Comparison of ENCODE assay signal across 8 cellular contexts in the genomic region with DNA sequence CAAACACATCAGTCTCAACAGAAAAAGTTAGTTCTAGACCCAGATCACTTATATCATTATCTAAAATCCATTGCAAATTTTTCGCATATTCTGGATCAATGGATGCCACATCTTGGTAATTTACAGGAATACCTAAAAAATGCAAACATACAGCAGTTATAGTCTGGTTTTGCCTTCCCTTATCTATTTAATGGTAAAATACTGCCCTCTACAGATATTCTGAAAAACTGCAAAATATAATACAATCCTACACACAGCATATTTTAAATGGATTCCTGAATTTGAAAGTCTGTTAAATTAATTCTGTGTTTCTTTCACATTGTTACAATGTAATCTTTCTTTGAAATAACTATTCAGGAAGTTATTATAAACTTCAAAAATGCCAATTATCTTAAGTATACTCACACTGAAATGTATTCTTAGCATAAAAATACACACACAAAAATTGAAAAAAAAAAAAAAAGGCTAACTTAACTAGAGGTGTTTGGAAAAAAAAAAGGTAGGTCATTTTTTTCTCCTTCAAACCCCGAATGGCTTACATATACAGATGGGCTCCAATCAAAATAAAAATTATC.
DNase-seq lines count a peak whose midpoint lies in the region; ATAC-seq and TF ChIP-seq lines count a peak whose summit lies in the region.

No MANE protein-coding gene starts in this region.

- peaks cover 5% of the 10 kb centered on the region for H3K36me3 Mint-ChIP-seq in activated CD8-positive, alpha-beta memory T cell treated with anti-CD3 and anti-CD28 coated beads, Interleukin-2, amount 10 ng/mL, durations not matched to agents 7 days and 5 days
- peaks cover 3% of the 10 kb centered on the region; the same call in 1 of the 2 replicates for H3K36me3 Mint-ChIP-seq in WTC11

- POLR2A ChIA-PET in WTC11 (lab: Charles Lee): no interaction called here

- DNase-seq in activated CD8-positive, alpha-beta memory T cell treated with anti-CD3 and anti-CD28 coated beads, Interleukin-2, amount 10 ng/mL, durations not matched to agents 7 days and 5 days: no peak
- no peak for DNase-seq in activated CD8-positive, alpha-beta memory T cell treated with anti-CD3 and anti-CD28 coated beads for 24 hours
- DNase-seq in Kasumi-1 (lab: John Stamatoyannopoulos, UW) (peak; percentile 86 to 90), WTC11 (ENCODE audit: low spot score) (no peak), inferior parietal cortex (ENCODE audit: extremely low spot score) (peak; percentile 55)
- DNase-seq in effector CD8-positive, alpha-beta T cell (lab: John Stamatoyannopoulos, UW): no peak

- H3K27me3 Mint-ChIP-seq in activated CD8-positive, alpha-beta memory T cell treated with anti-CD3 and anti-CD28 coated beads, Interleukin-2, amount 10 ng/mL, durations not matched to agents 7 days and 5 days: no peaks in the 10 kb centered on the region
- no peaks in the 10 kb centered on the region for H3K27me3 Mint-ChIP-seq in WTC11 (ENCODE audit: low read depth)

- no peaks in the 10 kb centered on the region for H3K9me3 Mint-ChIP-seq in activated CD8-positive, alpha-beta memory T cell treated with anti-CD3 and anti-CD28 coated beads, Interleukin-2, amount 10 ng/mL, durations not matched to agents 7 days and 5 days (ENCODE audit: low read depth)
- H3K9me3 Mint-ChIP-seq in WTC11: no peaks in the 10 kb centered on the region

- peaks cover 5% of the 10 kb centered on the region for H3K4me1 Mint-ChIP-seq in activated CD8-positive, alpha-beta memory T cell treated with anti-CD3 and anti-CD28 coated beads, Interleukin-2, amount 10 ng/mL, durations not matched to agents 7 days and 5 days
- peaks cover 7% of the 10 kb centered on the region for H3K4me1 Mint-ChIP-seq in WTC11

- H3K4me3 Mint-ChIP-seq in activated CD8-positive, alpha-beta memory T cell treated with anti-CD3 and anti-CD28 coated beads, Interleukin-2, amount 10 ng/mL, durations not matched to agents 7 days and 5 days: no peak overlapping the region
- H3K4me3 Mint-ChIP-seq in WTC11: no peak overlapping the region

- TF ChIP-seq CTCF in WTC11 (IDR thresholded peaks at IDR 0.05): peak; percentile 56

- ATAC-seq in activated CD8-positive, alpha-beta memory T cell treated with anti-CD3 and anti-CD28 coated beads, Interleukin-2, amount 10 ng/mL, durations not matched to agents 7 days and 5 days: peak; percentile 63
- ATAC-seq in GM21576 (IDR thresholded peaks at IDR 0.05; ENCODE audit: unreplicated experiment): peak; percentile 76
- ATAC-seq in WTC11: peak; percentile 71
- ATAC-seq in HG03095 (IDR thresholded peaks at IDR 0.05; ENCODE audit: unreplicated experiment): no peak

- no peak overlapping the region for H3K27ac Mint-ChIP-seq in activated CD8-positive, alpha-beta memory T cell treated with anti-CD3 and anti-CD28 coated beads, Interleukin-2, amount 10 ng/mL, durations not matched to agents 7 days and 5 days
- no peak overlapping the region for H3K27ac Mint-ChIP-seq in WTC11

- CTCF ChIA-PET in activated CD8-positive, alpha-beta memory T cell treated with anti-CD3 and anti-CD28 coated beads, Interleukin-2, amount 10 ng/mL, durations not matched to agents 7 days and 5 days (lab: Charles Lee): interaction anchor here (0.9 to 1.3 kb wide), 3 partner anchors 18 to 87 kb away, joined by 3 to 6 read pairs (median 4); no protein-coding TSS in a partner anchor
- CTCF ChIA-PET in WTC11 (lab: Charles Lee): no interaction called here

TF ChIP-seq in WTC11, 78 proteins besides CTCF, POLR2A, EP300 and RAD21:
- TF ChIP-seq, protein P1, sequence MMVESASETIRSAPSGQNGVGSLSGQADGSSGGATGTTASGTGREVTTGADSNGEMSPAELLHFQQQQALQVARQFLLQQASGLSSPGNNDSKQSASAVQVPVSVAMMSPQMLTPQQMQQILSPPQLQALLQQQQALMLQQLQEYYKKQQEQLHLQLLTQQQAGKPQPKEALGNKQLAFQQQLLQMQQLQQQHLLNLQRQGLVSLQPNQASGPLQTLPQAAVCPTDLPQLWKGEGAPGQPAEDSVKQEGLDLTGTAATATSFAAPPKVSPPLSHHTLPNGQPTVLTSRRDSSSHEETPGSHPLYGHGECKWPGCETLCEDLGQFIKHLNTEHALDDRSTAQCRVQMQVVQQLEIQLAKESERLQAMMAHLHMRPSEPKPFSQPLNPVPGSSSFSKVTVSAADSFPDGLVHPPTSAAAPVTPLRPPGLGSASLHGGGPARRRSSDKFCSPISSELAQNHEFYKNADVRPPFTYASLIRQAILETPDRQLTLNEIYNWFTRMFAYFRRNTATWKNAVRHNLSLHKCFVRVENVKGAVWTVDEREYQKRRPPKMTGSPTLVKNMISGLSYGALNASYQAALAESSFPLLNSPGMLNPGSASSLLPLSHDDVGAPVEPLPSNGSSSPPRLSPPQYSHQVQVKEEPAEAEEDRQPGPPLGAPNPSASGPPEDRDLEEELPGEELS (CRISPR knock-in tag; IDR thresholded peaks at IDR 0.05): no peak
- no peak for TF ChIP-seq HMGA2 (CRISPR knock-in tag; IDR thresholded peaks at IDR 0.05)
- no peak for TF ChIP-seq KAT7 (CRISPR knock-in tag; IDR thresholded peaks at IDR 0.05; ENCODE audit: borderline replicate concordance)
- TF ChIP-seq TEAD4 (CRISPR knock-in tag; IDR thresholded peaks at IDR 0.05): no peak
- no peak for TF ChIP-seq SOX15 (CRISPR knock-in tag; IDR thresholded peaks at IDR 0.05)
- TF ChIP-seq OVOL2 (CRISPR knock-in tag; IDR thresholded peaks at IDR 0.05; ENCODE audit: borderline replicate concordance): no peak
- no peak for TF ChIP-seq ZNF219 (CRISPR knock-in tag; IDR thresholded peaks at IDR 0.05; ENCODE audit: borderline replicate concordance)
- TF ChIP-seq GTF2I (CRISPR knock-in tag; conservative IDR thresholded peaks at IDR 0.05): no peak
- TF ChIP-seq GABPB1 (CRISPR knock-in tag; IDR thresholded peaks at IDR 0.05): no peak
- TF ChIP-seq, protein P2, sequence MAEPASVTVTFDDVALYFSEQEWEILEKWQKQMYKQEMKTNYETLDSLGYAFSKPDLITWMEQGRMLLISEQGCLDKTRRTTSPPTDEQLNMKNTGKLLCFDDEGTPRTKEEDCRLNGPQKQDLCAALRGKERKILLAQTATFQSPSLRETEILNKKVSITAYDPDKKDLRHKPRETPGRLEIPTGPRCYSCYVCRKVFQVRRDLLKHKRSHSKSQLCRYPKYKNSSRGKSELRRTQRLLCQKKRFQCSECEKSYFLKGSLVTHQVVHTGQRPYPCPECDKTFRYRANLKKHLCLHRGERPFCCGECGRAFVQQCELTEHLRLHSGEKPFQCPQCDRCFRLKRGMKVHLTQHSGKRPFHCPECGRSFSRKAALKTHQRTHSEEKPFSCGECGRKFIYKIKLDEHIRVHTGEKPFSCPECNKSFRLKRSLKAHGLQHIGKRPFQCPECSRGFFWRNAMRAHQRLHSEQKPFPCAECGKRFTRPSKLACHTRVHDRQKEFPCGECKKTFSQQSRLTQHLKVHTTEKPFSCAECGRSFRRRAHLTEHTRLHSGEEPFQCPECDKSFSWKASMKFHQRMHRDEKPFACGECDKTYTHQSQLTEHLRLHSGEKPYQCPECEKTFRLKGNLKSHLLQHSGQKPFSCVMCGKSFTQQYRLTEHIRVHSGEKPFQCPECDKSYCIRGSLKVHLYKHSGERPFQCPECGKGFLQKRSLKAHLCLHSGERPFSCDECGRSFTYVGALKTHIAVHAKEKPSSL (CRISPR knock-in tag; conservative IDR thresholded peaks at IDR 0.05): no peak
- no peak for TF ChIP-seq SP1 (CRISPR knock-in tag; conservative IDR thresholded peaks at IDR 0.05)
- TF ChIP-seq, protein P3, sequence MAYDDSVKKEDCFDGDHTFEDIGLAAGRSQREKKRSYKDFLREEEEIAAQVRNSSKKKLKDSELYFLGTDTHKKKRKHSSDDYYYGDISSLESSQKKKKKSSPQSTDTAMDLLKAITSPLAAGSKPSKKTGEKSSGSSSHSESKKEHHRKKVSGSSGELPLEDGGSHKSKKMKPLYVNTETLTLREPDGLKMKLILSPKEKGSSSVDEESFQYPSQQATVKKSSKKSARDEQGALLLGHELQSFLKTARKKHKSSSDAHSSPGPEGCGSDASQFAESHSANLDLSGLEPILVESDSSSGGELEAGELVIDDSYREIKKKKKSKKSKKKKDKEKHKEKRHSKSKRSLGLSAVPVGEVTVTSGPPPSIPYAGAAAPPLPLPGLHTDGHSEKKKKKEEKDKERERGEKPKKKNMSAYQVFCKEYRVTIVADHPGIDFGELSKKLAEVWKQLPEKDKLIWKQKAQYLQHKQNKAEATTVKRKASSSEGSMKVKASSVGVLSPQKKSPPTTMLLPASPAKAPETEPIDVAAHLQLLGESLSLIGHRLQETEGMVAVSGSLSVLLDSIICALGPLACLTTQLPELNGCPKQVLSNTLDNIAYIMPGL (CRISPR knock-in tag; IDR thresholded peaks at IDR 0.05): no peak
- TF ChIP-seq, protein P4, sequence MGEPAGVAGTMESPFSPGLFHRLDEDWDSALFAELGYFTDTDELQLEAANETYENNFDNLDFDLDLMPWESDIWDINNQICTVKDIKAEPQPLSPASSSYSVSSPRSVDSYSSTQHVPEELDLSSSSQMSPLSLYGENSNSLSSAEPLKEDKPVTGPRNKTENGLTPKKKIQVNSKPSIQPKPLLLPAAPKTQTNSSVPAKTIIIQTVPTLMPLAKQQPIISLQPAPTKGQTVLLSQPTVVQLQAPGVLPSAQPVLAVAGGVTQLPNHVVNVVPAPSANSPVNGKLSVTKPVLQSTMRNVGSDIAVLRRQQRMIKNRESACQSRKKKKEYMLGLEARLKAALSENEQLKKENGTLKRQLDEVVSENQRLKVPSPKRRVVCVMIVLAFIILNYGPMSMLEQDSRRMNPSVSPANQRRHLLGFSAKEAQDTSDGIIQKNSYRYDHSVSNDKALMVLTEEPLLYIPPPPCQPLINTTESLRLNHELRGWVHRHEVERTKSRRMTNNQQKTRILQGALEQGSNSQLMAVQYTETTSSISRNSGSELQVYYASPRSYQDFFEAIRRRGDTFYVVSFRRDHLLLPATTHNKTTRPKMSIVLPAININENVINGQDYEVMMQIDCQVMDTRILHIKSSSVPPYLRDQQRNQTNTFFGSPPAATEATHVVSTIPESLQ (CRISPR knock-in tag; IDR thresholded peaks at IDR 0.05): no peak

Comparison
In these comparisons a context has a peak if more than half of its experiments do, and no peak if none do; other contexts are left out.
1. DNase-seq: peak in Kasumi-1 (2 of 2) and inferior parietal cortex (single experiment); none in activated CD8-positive, alpha-beta memory T cell treated with anti-CD3 and anti-CD28 coated beads, Interleukin-2, amount 10 ng/mL, durations not matched to agents 7 days and 5 days (single experiment), activated CD8-positive, alpha-beta memory T cell treated with anti-CD3 and anti-CD28 coated beads for 24 hours (single experiment), WTC11 (single experiment) and effector CD8-positive, alpha-beta T cell (single experiment).